11 cellular contexts compared by ENCODE assay signal in the genomic region with DNA sequence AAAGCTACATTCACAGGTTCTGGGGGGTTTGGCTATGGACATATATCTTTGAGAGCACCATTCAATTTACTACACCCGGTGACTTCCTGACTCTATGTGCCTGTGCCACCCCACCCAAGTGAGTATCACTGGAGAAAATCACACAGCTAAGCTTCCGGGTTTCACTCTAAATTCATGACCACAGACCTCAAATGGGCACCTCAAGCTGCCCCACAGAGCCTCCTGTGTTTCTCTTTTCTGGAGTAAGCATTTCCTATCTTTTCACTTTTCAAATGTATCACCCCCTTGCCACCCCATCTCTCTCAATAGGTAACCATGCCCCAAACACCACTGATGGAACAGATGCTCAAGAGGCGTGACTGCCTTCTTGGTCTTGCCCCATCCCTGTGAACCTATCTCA.
DNase-seq lines count a peak whose midpoint lies in the region; ATAC-seq and TF ChIP-seq lines count a peak whose summit lies in the region.
"Had no signal": no experiment of that assay in that cellular context is flagged by ENCODE, and none has a peak within 500 bp of the region (broad histone marks: within the 10 kb centered on the region; RNA-seq: fewer than 3 reads in every experiment).

No MANE protein-coding gene starts in this region.

- peaks cover 13% of the 10 kb centered on the region for H3K36me3 Mint-ChIP-seq in T-helper 2 cell treated with Interferon-gamma antibody and Interleukin-4, amounts not matched to agents 5 μg/mL and 100 μg/mL, for 36 hours (ENCODE audit: low read depth)
- no peaks in the 10 kb centered on the region for H3K36me3 Mint-ChIP-seq in memory B cell

- H3K27me3 Mint-ChIP-seq in T-helper 2 cell treated with Interferon-gamma antibody and Interleukin-4, amounts not matched to agents 5 μg/mL and 100 μg/mL, for 36 hours (ENCODE audit: low read depth) = no peaks in the 10 kb centered on the region
- H3K27me3 Mint-ChIP-seq in memory B cell = no peaks in the 10 kb centered on the region

- H3K36me3 ChIP-seq in DOHH2 (ENCODE audit: control insufficient read depth, low read length) = no peaks in the 10 kb centered on the region
- H3K36me3 ChIP-seq: brain microvascular endothelial cell, Peyer's patch had no signal

- peaks cover 88% of the 10 kb centered on the region for H3K4me1 ChIP-seq in DOHH2 (ENCODE audit: control insufficient read depth, low read length)

- 0 out of 2 replicates have a peak, but pooled peaks cover 5% of the 10 kb centered on the region for H4K20me1 ChIP-seq in DOHH2 (ENCODE audit: control insufficient read depth, insufficient read depth, low read depth, low read length)

- H3K9me3 ChIP-seq in DOHH2 (ENCODE audit: control insufficient read depth, insufficient read depth, low read length) = no peaks in the 10 kb centered on the region
- H3K9me3 ChIP-seq: Peyer's patch had no signal

- H3K27me3 ChIP-seq in DOHH2 (ENCODE audit: control insufficient read depth, low read length) = peaks cover 15% of the 10 kb centered on the region
- H3K27me3 ChIP-seq: Peyer's patch had no signal

- no peak overlapping the region for H3K27ac ChIP-seq in DOHH2 (ENCODE audit: low read depth, low read length)
- H3K27ac ChIP-seq: brain microvascular endothelial cell, HL-60 had no signal

- H3K9me3 Mint-ChIP-seq in T-helper 2 cell treated with Interferon-gamma antibody and Interleukin-4, amounts not matched to agents 5 μg/mL and 100 μg/mL, for 36 hours = peaks cover 6% of the 10 kb centered on the region
- H3K9me3 Mint-ChIP-seq in memory B cell = no peaks in the 10 kb centered on the region

- H3K4me2 ChIP-seq in DOHH2 (ENCODE audit: low read length) = peak overlapping the region; percentile 25; the same call in 1 of the 2 replicates

- TF ChIP-seq CTCF in DOHH2 (IDR thresholded peaks at IDR 0.05; ENCODE audit: low read depth, low read length, poor library complexity, severe bottlenecking) = no peak

- H3K4me1 Mint-ChIP-seq in T-helper 2 cell treated with Interferon-gamma antibody and Interleukin-4, amounts not matched to agents 5 μg/mL and 100 μg/mL, for 36 hours (ENCODE audit: low read depth) = peaks cover 54% of the 10 kb centered on the region
- peaks cover 67% of the 10 kb centered on the region for H3K4me1 Mint-ChIP-seq in memory B cell

- peak overlapping the region; percentile 29 for H3K4me3 Mint-ChIP-seq in T-helper 2 cell treated with Interferon-gamma antibody and Interleukin-4, amounts not matched to agents 5 μg/mL and 100 μg/mL, for 36 hours
- H3K4me3 Mint-ChIP-seq in memory B cell = peak overlapping the region; percentile 64

- peaks cover 16% of the 10 kb centered on the region; the same call in 1 of the 2 replicates for H3F3A ChIP-seq in DOHH2 (ENCODE audit: control insufficient read depth, insufficient read depth)

- ATAC-seq in GM18861 (IDR thresholded peaks at IDR 0.05; ENCODE audit: unreplicated experiment) (peak; percentile 34), memory B cell (ENCODE audit: low read depth) (peak; percentile 8), HG02610 (IDR thresholded peaks at IDR 0.05; ENCODE audit: unreplicated experiment) (no peak)

- peak; percentile 45 for DNase-seq in T-helper 2 cell treated with Interferon-gamma antibody and Interleukin-4, amounts not matched to agents 5 μg/mL and 100 μg/mL, for 36 hours (ENCODE audit: low spot score)
- DNase-seq in memory B cell (ENCODE audit: low spot score in 2 of 2) = no peak
- no peak for DNase-seq in stimulated activated CD8-positive, alpha-beta memory T cell treated with anti-CD3 and anti-CD28 coated beads, Interleukin-4, amount 100 ng/mL, for 48 hours
- DNase-seq in UCSD-AML1 (lab: John Stamatoyannopoulos, UW; ENCODE audit: unreplicated experiment) = no peak
- DNase-seq: brain microvascular endothelial cell, Peyer's patch, retina had no signal

- H3K9me2 ChIP-seq in DOHH2 (replicated peaks; ENCODE audit: control insufficient read depth, low read length) = no peaks in the 10 kb centered on the region

- H3K27ac Mint-ChIP-seq in T-helper 2 cell treated with Interferon-gamma antibody and Interleukin-4, amounts not matched to agents 5 μg/mL and 100 μg/mL, for 36 hours = peak overlapping the region; percentile 75
- H3K27ac Mint-ChIP-seq in memory B cell = peak overlapping the region; percentile 100

- H3K79me2 ChIP-seq in DOHH2 (ENCODE audit: control insufficient read depth, low read length) = no peaks in the 10 kb centered on the region

- no peak overlapping the region for H3K4me3 ChIP-seq in DOHH2 (ENCODE audit: low read length)
- H3K4me3 ChIP-seq: Peyer's patch had no signal
